12 cellular contexts compared by ENCODE assay signal in genomic region chr1:26158271-26159112, GRCh38. TPM values are rescaled to one million over a fixed set of nuclear protein-coding genes. Genes with fewer than 3 reads are reported as not detected.
DNase-seq lines count a peak whose midpoint lies in the region; ATAC-seq and TF ChIP-seq lines count a peak whose summit lies in the region.
"Had no signal": no experiment of that assay in that cellular context is flagged by ENCODE, and none has a peak within 500 bp of the region (broad histone marks: within the 10 kb centered on the region; RNA-seq: fewer than 3 reads in every experiment).

FAM110D (plus strand) TSS chr1:26159079; CDS start chr1:26161292, 2,213 bp downstream.

- intact Hi-C loops in cardiac septum (cut with DNase I) (no loop called here), upper lobe of right lung (cut with DNase I) (no loop called here)

- H3K27ac ChIP-seq in cardiac muscle cell (peak within 1 kb of the TSS; percentile 92), upper lobe of right lung (peak within 1 kb of the TSS; percentile 51)

- no peaks in the 10 kb centered on the region for H3K9me3 Mint-ChIP-seq in nephron
- H3K9me3 Mint-ChIP-seq: naive thymus-derived CD8-positive, alpha-beta T cell had no signal

- DNase-seq in cardiac muscle cell (ENCODE audit: low read depth in 1 of 2, low spot score in 1 of 2) (peak in 1 of 2 donors; percentile 41), cardiac septum (ENCODE audit: low spot score) (no peak), fibroblast of pulmonary artery (ENCODE audit: low read depth) (no peak), upper lobe of right lung (no peak), germinal center (ENCODE audit: low spot score) (no peak), foreskin fibroblast (no peak)
- DNase-seq in activated T-cell treated with anti-CD3 and anti-CD28 coated beads, Interleukin-2, amount 50 U/mL, for 48 hours, result no peak
- DNase-seq: naive thymus-derived CD8-positive, alpha-beta T cell; NCI-H2107; small intestine had no signal

- H3K4me1 ChIP-seq in cardiac muscle cell (ENCODE audit: low read depth), result peaks cover 67% of the 10 kb centered on the region
- peaks cover 15% of the 10 kb centered on the region for H3K4me1 ChIP-seq in upper lobe of right lung

- H3K4me1 Mint-ChIP-seq in nephron, result peaks cover 51% of the 10 kb centered on the region

- TF ChIP-seq CTCF in cardiac muscle cell (IDR thresholded peaks at IDR 0.05; ENCODE audit: low read depth, low read length) (no peak), fibroblast of pulmonary artery (IDR thresholded peaks at IDR 0.05; ENCODE audit: low read length, missing control alignments) (no peak), nephron (IDR thresholded peaks at IDR 0.05; ENCODE audit: unreplicated experiment in 3 of 3) (no peak), upper lobe of right lung (IDR thresholded peaks at IDR 0.05) (no peak), foreskin fibroblast (IDR thresholded peaks at IDR 0.05; ENCODE audit: low read depth, low read length) (no peak)

- no peak for ATAC-seq in upper lobe of right lung
- ATAC-seq: naive thymus-derived CD8-positive, alpha-beta T cell had no signal

- no peaks in the 10 kb centered on the region for H3K36me3 Mint-ChIP-seq in nephron (ENCODE audit: low read depth)
- H3K36me3 Mint-ChIP-seq: activated naive CD8-positive, alpha-beta T cell; naive thymus-derived CD8-positive, alpha-beta T cell had no signal

- H3K36me3 ChIP-seq in cardiac muscle cell (no peaks in the 10 kb centered on the region), upper lobe of right lung (no peaks in the 10 kb centered on the region)

- peak within 1 kb of the TSS; percentile 52 to 73 (median 60) for H3K27ac Mint-ChIP-seq in nephron
- H3K27ac Mint-ChIP-seq: activated naive CD8-positive, alpha-beta T cell had no signal

- H3K4me3 Mint-ChIP-seq in nephron, result peak within 1 kb of the TSS; percentile 77 to 79 (median 77)
- H3K4me3 Mint-ChIP-seq: activated naive CD8-positive, alpha-beta T cell had no signal

- H3K9me3 ChIP-seq in cardiac muscle cell (ENCODE audit: low read depth) (no peaks in the 10 kb centered on the region), upper lobe of right lung (no peaks in the 10 kb centered on the region)

- H3K27me3 ChIP-seq in cardiac muscle cell, result no peaks in the 10 kb centered on the region
- H3K27me3 ChIP-seq in upper lobe of right lung, result peaks cover 17% of the 10 kb centered on the region

- H3K4me3 ChIP-seq in cardiac muscle cell (peak within 1 kb of the TSS; percentile 23), fibroblast of pulmonary artery (replicated peaks; ENCODE audit: low read depth, low read length) (peak within 1 kb of the TSS; percentile 33), upper lobe of right lung (peak within 1 kb of the TSS; percentile 59), foreskin fibroblast (ENCODE audit: low read depth in 1 of 2, low read length in 2 of 2) (no peak within 1 kb of the TSS)

- peaks cover 55% of the 10 kb centered on the region for H3K27me3 Mint-ChIP-seq in nephron (ENCODE audit: low read depth)

RNA-seq across cellular contexts. Expression of gene FAM110D, which starts in this region (rescaled TPM):
- total RNA-seq in cardiac muscle cell (4.7 and 6.8 TPM in 2 replicates), cardiac septum (3.8 TPM), upper lobe of right lung (6.9 TPM)
- polyA plus RNA-seq in cardiac muscle cell, result 8.1 and 10.9 TPM in 2 replicates
- total RNA-seq: naive thymus-derived CD8-positive, alpha-beta T cell had no signal
- polyA plus RNA-seq: naive thymus-derived CD8-positive, alpha-beta T cell had no signal

Comparison
In these comparisons a context has a peak if more than half of its experiments do, and no peak if none do; other contexts are left out.
1. H3K4me3 ChIP-seq: peak in cardiac muscle cell (single experiment), fibroblast of pulmonary artery (single experiment) and upper lobe of right lung (single experiment); none in foreskin fibroblast (0 of 2).